1 cellular context compared by ENCODE assay signal in the genomic region with DNA sequence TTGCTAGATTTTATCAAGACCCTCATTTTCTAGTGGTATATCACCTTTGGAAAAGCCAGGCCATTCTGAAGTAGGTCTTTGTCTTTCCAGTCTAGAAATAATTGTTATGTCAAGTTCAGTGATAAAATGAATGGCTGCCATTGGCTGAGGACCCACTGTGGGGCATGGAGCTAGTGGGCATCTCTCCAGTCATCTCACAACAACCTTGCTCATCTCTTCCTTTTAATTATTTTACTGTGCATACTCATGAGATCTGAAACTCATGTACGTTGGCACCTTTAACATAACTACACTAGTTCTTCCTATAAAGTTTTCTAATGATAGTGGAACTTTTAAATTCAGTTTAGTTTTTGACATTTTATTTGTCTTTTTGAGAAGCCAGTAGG.
TF ChIP-seq lines count a peak whose summit lies in the region.

No MANE protein-coding gene starts in this region.

TF ChIP-seq in WTC11, 78 proteins besides CTCF, POLR2A, EP300 and RAD21 (continued from another document):
- TF ChIP-seq, protein P1, sequence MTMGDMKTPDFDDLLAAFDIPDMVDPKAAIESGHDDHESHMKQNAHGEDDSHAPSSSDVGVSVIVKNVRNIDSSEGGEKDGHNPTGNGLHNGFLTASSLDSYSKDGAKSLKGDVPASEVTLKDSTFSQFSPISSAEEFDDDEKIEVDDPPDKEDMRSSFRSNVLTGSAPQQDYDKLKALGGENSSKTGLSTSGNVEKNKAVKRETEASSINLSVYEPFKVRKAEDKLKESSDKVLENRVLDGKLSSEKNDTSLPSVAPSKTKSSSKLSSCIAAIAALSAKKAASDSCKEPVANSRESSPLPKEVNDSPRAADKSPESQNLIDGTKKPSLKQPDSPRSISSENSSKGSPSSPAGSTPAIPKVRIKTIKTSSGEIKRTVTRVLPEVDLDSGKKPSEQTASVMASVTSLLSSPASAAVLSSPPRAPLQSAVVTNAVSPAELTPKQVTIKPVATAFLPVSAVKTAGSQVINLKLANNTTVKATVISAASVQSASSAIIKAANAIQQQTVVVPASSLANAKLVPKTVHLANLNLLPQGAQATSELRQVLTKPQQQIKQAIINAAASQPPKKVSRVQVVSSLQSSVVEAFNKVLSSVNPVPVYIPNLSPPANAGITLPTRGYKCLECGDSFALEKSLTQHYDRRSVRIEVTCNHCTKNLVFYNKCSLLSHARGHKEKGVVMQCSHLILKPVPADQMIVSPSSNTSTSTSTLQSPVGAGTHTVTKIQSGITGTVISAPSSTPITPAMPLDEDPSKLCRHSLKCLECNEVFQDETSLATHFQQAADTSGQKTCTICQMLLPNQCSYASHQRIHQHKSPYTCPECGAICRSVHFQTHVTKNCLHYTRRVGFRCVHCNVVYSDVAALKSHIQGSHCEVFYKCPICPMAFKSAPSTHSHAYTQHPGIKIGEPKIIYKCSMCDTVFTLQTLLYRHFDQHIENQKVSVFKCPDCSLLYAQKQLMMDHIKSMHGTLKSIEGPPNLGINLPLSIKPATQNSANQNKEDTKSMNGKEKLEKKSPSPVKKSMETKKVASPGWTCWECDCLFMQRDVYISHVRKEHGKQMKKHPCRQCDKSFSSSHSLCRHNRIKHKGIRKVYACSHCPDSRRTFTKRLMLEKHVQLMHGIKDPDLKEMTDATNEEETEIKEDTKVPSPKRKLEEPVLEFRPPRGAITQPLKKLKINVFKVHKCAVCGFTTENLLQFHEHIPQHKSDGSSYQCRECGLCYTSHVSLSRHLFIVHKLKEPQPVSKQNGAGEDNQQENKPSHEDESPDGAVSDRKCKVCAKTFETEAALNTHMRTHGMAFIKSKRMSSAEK (CRISPR knock-in tag; IDR thresholded peaks at IDR 0.05; ENCODE audit: borderline replicate concordance): no peak
- no peak for TF ChIP-seq ZNF396 (CRISPR knock-in tag; IDR thresholded peaks at IDR 0.05; ENCODE audit: borderline replicate concordance)
- TF ChIP-seq, protein P2, sequence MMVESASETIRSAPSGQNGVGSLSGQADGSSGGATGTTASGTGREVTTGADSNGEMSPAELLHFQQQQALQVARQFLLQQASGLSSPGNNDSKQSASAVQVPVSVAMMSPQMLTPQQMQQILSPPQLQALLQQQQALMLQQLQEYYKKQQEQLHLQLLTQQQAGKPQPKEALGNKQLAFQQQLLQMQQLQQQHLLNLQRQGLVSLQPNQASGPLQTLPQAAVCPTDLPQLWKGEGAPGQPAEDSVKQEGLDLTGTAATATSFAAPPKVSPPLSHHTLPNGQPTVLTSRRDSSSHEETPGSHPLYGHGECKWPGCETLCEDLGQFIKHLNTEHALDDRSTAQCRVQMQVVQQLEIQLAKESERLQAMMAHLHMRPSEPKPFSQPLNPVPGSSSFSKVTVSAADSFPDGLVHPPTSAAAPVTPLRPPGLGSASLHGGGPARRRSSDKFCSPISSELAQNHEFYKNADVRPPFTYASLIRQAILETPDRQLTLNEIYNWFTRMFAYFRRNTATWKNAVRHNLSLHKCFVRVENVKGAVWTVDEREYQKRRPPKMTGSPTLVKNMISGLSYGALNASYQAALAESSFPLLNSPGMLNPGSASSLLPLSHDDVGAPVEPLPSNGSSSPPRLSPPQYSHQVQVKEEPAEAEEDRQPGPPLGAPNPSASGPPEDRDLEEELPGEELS (CRISPR knock-in tag; IDR thresholded peaks at IDR 0.05): no peak
- no peak for TF ChIP-seq NR1H2 (CRISPR knock-in tag; IDR thresholded peaks at IDR 0.05)
- no peak for TF ChIP-seq SMAD4 (CRISPR knock-in tag; IDR thresholded peaks at IDR 0.05)
